Comparison of ENCODE assay signal across 2 cellular contexts in genomic region chr5:87524217-87524616, GRCh38.
TF ChIP-seq lines count a peak whose summit lies in the region.

No MANE protein-coding gene starts in this region.

TF ChIP-seq in HCT116, 20 proteins besides CTCF, POLR2A, EP300 and RAD21 (continued from another document):
- TF ChIP-seq REST (IDR thresholded peaks at IDR 0.05; ENCODE audit: low read depth) = no peak
- TF ChIP-seq, protein P1, sequence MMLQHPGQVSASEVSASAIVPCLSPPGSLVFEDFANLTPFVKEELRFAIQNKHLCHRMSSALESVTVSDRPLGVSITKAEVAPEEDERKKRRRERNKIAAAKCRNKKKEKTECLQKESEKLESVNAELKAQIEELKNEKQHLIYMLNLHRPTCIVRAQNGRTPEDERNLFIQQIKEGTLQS (IDR thresholded peaks at IDR 0.05) = peak; percentile 29; the same call in 1 of the 2 replicates
- TF ChIP-seq TCF7L2 (IDR thresholded peaks at IDR 0.05; ENCODE audit: borderline replicate concordance, extremely low read depth, insufficient read depth, insufficient read length) = no peak
- TF ChIP-seq FOSL1 (IDR thresholded peaks at IDR 0.05; ENCODE audit: low read depth) = no peak
- no peak for TF ChIP-seq EZH2phosphoT487 (IDR thresholded peaks at IDR 0.05; ENCODE audit: borderline replicate concordance)
- TF ChIP-seq SIN3A (IDR thresholded peaks at IDR 0.05; ENCODE audit: low read depth) = no peak
- TF ChIP-seq EZH2 (IDR thresholded peaks at IDR 0.05) = no peak

TF ChIP-seq in GM12878, 131 proteins besides CTCF, POLR2A, EP300 and RAD21 (continued from another document):
- TF ChIP-seq SKIL (IDR thresholded peaks at IDR 0.05; ENCODE audit: low read depth, poor library complexity, severe bottlenecking) = no peak
- TF ChIP-seq BRCA1 (IDR thresholded peaks at IDR 0.05; ENCODE audit: low read depth, low read length) = no peak
